ENCODE assay signal across 15 cellular contexts in genomic region chr17:57990037-57990436, GRCh38. TPM values are rescaled to one million over a fixed set of nuclear protein-coding genes. Genes with fewer than 3 reads are reported as not detected.
DNase-seq lines count a peak whose midpoint lies in the region; ATAC-seq and TF ChIP-seq lines count a peak whose summit lies in the region.
"Had no signal": no experiment of that assay in that cellular context is flagged by ENCODE, and none has a peak within 500 bp of the region (broad histone marks: within the 10 kb centered on the region; RNA-seq: fewer than 3 reads in every experiment).

No MANE protein-coding gene starts in this region.

- H3K27me3 ChIP-seq in dorsolateral prefrontal cortex: no peaks in the 10 kb centered on the region
- H3K27me3 ChIP-seq in osteoblast (ENCODE audit: insufficient read depth, low read length): no peaks in the 10 kb centered on the region
- H3K27me3 ChIP-seq: Peyer's patch, vagina had no signal

- CTCF ChIA-PET in activated CD8-positive, alpha-beta memory T cell treated with anti-CD3 and anti-CD28 coated beads, Interleukin-2, amount 10 ng/mL, durations not matched to agents 7 days and 5 days (lab: Charles Lee): interaction anchor here (0.7 to 4.1 kb wide), 9 partner anchors 10 to 147 kb away, joined by 3 to 61 read pairs (median 4); partner anchors contain the start of genes CUEDC1, MRPS23 and SRSF1
- CTCF ChIA-PET in HEK293 (lab: Yijun Ruan, JAX): interaction anchor here (0.7 to 15.7 kb wide), 9 partner anchors 10 to 158 kb away, joined by 3 to 434 read pairs (median 4); partner anchors contain the start of gene MRPS23

- POLR2A ChIA-PET in HEK293 (lab: Yijun Ruan, JAX): interaction anchor here (0.6 to 4.6 kb wide), 9 partner anchors 11 to 142 kb away, joined by 3 to 39 read pairs (median 4); partner anchors contain the start of genes CUEDC1, DYNLL2, MRPS23 and SRSF1

- H3K9me3 ChIP-seq in HEK293 (ENCODE audit: control insufficient read depth, insufficient read depth, low read depth, low read length) (no peaks in the 10 kb centered on the region), osteoblast (ENCODE audit: low read depth, low read length) (no peaks in the 10 kb centered on the region)
- H3K9me3 ChIP-seq: Peyer's patch, vagina had no signal

- no peak overlapping the region for H3K27ac ChIP-seq in HEK293 (ENCODE audit: extremely low read depth, low read depth, low read length)
- peak overlapping the region in 35 of 59 donors; percentile 13 to 100 (median 98) for H3K27ac ChIP-seq in dorsolateral prefrontal cortex
- H3K27ac ChIP-seq in osteoblast (ENCODE audit: low read depth, low read length): peak overlapping the region; percentile 80
- H3K27ac ChIP-seq: vagina had no signal

- no peak overlapping the region for H2AFZ ChIP-seq in osteoblast (ENCODE audit: low read length)

- no peaks in the 10 kb centered on the region for H3K27me3 Mint-ChIP-seq in activated CD8-positive, alpha-beta memory T cell treated with anti-CD3 and anti-CD28 coated beads, Interleukin-2, amount 10 ng/mL, durations not matched to agents 7 days and 5 days

- peaks cover 21% of the 10 kb centered on the region for H3K79me2 ChIP-seq in osteoblast (ENCODE audit: insufficient read depth, low read length)

- peaks cover 8% of the 10 kb centered on the region for H4K20me1 ChIP-seq in osteoblast (ENCODE audit: insufficient read depth, low read length)

- H3K27ac Mint-ChIP-seq in activated CD8-positive, alpha-beta memory T cell treated with anti-CD3 and anti-CD28 coated beads, Interleukin-2, amount 10 ng/mL, durations not matched to agents 7 days and 5 days: peak overlapping the region; percentile 55

- intact Hi-C loops in dorsolateral prefrontal cortex (cut with DNase I): loop anchor here (10.0 kb wide), 2 partner anchors 95 to 875 kb away; no protein-coding TSS in a partner anchor

- DNase-seq in activated CD8-positive, alpha-beta memory T cell treated with anti-CD3 and anti-CD28 coated beads, Interleukin-2, amount 10 ng/mL, durations not matched to agents 7 days and 5 days: no peak
- DNase-seq in activated CD8-positive, alpha-beta memory T cell treated with anti-CD3 and anti-CD28 coated beads, Interleukin-2, amount 50 U/mL, for 4 hours: no peak
- DNase-seq in dorsolateral prefrontal cortex (no peak), osteoblast (ENCODE audit: insufficient read length, low spot score, missing footprints) (no peak), OCI-M2 (lab: John Stamatoyannopoulos, UW; ENCODE audit: unreplicated experiment) (no peak), NCI-H1105 treated with DMSO at 0.1 percent for 48 hours (lab: John Stamatoyannopoulos, UW) (no peak)
- DNase-seq: foreskin melanocyte; NCI-H1436; NCI-H510A treated with DMSO at 0.1 percent for 48 hours; Peyer's patch; stimulated activated CD4-positive, alpha-beta T cell treated with anti-CD3 and anti-CD28 coated beads, Interleukin-15, amount 100 ng/mL, for 24 hours; T1000 had no signal

- no peak for ATAC-seq in activated CD8-positive, alpha-beta memory T cell treated with anti-CD3 and anti-CD28 coated beads, Interleukin-2, amount 10 ng/mL, durations not matched to agents 7 days and 5 days
- ATAC-seq in HG03432 (IDR thresholded peaks at IDR 0.05; ENCODE audit: unreplicated experiment): no peak

- TF ChIP-seq CTCF in HEK293 (tag by site-specific recombination; IDR thresholded peaks at IDR 0.05) (no peak), dorsolateral prefrontal cortex (IDR thresholded peaks at IDR 0.05 in 54 of 56, conservative IDR thresholded peaks at IDR 0.05 in 2 of 56; ENCODE audit: low read depth in 1 of 56, partially characterized antibody in 56 of 56) (no peak), osteoblast (IDR thresholded peaks at IDR 0.05; ENCODE audit: extremely low read depth, low read depth, low read length) (no peak)

- H3K9me3 Mint-ChIP-seq in activated CD8-positive, alpha-beta memory T cell treated with anti-CD3 and anti-CD28 coated beads, Interleukin-2, amount 10 ng/mL, durations not matched to agents 7 days and 5 days (ENCODE audit: low read depth): no peaks in the 10 kb centered on the region

- no peak overlapping the region for H3K4me3 Mint-ChIP-seq in activated CD8-positive, alpha-beta memory T cell treated with anti-CD3 and anti-CD28 coated beads, Interleukin-2, amount 10 ng/mL, durations not matched to agents 7 days and 5 days

- H3K4me3 ChIP-seq in HEK293 (ENCODE audit: low read depth, low read length) (no peak overlapping the region), dorsolateral prefrontal cortex (no peak overlapping the region), osteoblast (ENCODE audit: insufficient read depth, low read length) (no peak overlapping the region)
- H3K4me3 ChIP-seq: Peyer's patch, vagina had no signal

- H3K36me3 ChIP-seq in HEK293 (ENCODE audit: control insufficient read depth in 2 of 2, insufficient read depth in 1 of 2, low read length in 2 of 2): peaks cover 0 to 16% of the 10 kb centered on the region in 2 experiments; a peak in 1 of 3 replicates
- peaks cover 15% of the 10 kb centered on the region for H3K36me3 ChIP-seq in osteoblast (ENCODE audit: insufficient read depth, low read length)
- H3K36me3 ChIP-seq: Peyer's patch, vagina had no signal

- peaks cover 5% of the 10 kb centered on the region for H3K36me3 Mint-ChIP-seq in activated CD8-positive, alpha-beta memory T cell treated with anti-CD3 and anti-CD28 coated beads, Interleukin-2, amount 10 ng/mL, durations not matched to agents 7 days and 5 days

- H3K4me1 Mint-ChIP-seq in activated CD8-positive, alpha-beta memory T cell treated with anti-CD3 and anti-CD28 coated beads, Interleukin-2, amount 10 ng/mL, durations not matched to agents 7 days and 5 days: peaks cover 61% of the 10 kb centered on the region

- H3K4me1 ChIP-seq in HEK293 (ENCODE audit: control insufficient read depth, insufficient read depth, low read length): peaks cover 25% of the 10 kb centered on the region
- H3K4me1 ChIP-seq in osteoblast (ENCODE audit: insufficient read depth, low read length): peaks cover 30% of the 10 kb centered on the region

- no peak overlapping the region for H3K4me2 ChIP-seq in osteoblast (ENCODE audit: insufficient read depth, low read length)

TF ChIP-seq in HEK293, 187 proteins besides CTCF, POLR2A, EP300 and RAD21:
- TF ChIP-seq PRDM1 (tag by site-specific recombination; IDR thresholded peaks at IDR 0.05) (peak; percentile 51), ZNF830 (tag by site-specific recombination; IDR thresholded peaks at IDR 0.05; ENCODE audit: low read depth) (no peak), IKZF3 (tag by site-specific recombination; IDR thresholded peaks at IDR 0.05) (peak; percentile 30; the same call in 1 of the 2 replicates), OVOL3 (tag by site-specific recombination; IDR thresholded peaks at IDR 0.05) (no peak)
- TF ChIP-seq, protein P1, sequence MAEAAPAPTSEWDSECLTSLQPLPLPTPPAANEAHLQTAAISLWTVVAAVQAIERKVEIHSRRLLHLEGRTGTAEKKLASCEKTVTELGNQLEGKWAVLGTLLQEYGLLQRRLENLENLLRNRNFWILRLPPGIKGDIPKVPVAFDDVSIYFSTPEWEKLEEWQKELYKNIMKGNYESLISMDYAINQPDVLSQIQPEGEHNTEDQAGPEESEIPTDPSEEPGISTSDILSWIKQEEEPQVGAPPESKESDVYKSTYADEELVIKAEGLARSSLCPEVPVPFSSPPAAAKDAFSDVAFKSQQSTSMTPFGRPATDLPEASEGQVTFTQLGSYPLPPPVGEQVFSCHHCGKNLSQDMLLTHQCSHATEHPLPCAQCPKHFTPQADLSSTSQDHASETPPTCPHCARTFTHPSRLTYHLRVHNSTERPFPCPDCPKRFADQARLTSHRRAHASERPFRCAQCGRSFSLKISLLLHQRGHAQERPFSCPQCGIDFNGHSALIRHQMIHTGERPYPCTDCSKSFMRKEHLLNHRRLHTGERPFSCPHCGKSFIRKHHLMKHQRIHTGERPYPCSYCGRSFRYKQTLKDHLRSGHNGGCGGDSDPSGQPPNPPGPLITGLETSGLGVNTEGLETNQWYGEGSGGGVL (tag by site-specific recombination; IDR thresholded peaks at IDR 0.05): no peak
- TF ChIP-seq, protein P2, sequence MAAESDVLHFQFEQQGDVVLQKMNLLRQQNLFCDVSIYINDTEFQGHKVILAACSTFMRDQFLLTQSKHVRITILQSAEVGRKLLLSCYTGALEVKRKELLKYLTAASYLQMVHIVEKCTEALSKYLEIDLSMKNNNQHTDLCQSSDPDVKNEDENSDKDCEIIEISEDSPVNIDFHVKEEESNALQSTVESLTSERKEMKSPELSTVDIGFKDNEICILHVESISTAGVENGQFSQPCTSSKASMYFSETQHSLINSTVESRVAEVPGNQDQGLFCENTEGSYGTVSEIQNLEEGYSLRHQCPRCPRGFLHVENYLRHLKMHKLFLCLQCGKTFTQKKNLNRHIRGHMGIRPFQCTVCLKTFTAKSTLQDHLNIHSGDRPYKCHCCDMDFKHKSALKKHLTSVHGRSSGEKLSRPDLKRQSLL (tag by site-specific recombination; IDR thresholded peaks at IDR 0.05): no peak
TF ChIP-seq in HEK293: peak in this region for 2.

RNA-seq across cellular contexts. Expression of gene VEZF1, which starts 2.0 kb away (rescaled TPM):
- 10 to 100 TPM; 33.2 to 37.6 TPM for total RNA-seq in activated CD8-positive, alpha-beta memory T cell treated with anti-CD3 and anti-CD28 coated beads, Interleukin-2, amount 10 ng/mL, durations not matched to agents 7 days and 5 days
- 100 to 1,000 TPM in 1 of 120 experiments, 10 to 100 TPM in 119; 29.6 to 117 (median 50.6) TPM for total RNA-seq in dorsolateral prefrontal cortex
- total RNA-seq in osteoblast: 51.9 and 58.6 TPM in 2 replicates

RNA-seq across cellular contexts. Expression of gene SRSF1, which starts 17.0 kb away (rescaled TPM):
- total RNA-seq in activated CD8-positive, alpha-beta memory T cell treated with anti-CD3 and anti-CD28 coated beads, Interleukin-2, amount 10 ng/mL, durations not matched to agents 7 days and 5 days: 100 to 1,000 TPM; 365 to 418 TPM
- total RNA-seq in dorsolateral prefrontal cortex (100 to 1,000 TPM; 111 to 191 (median 137) TPM), osteoblast (214 and 247 TPM in 2 replicates)

RNA-seq across cellular contexts. Expression of gene CUEDC1, which starts 34.8 kb away (rescaled TPM):
- not detected for total RNA-seq in activated CD8-positive, alpha-beta memory T cell treated with anti-CD3 and anti-CD28 coated beads, Interleukin-2, amount 10 ng/mL, durations not matched to agents 7 days and 5 days
- total RNA-seq in dorsolateral prefrontal cortex: 100 to 1,000 TPM in 1 of 120 experiments, 10 to 100 TPM in 119; 17.3 to 105 (median 33.6) TPM
- total RNA-seq in osteoblast: 21.0 and 22.4 TPM in 2 replicates

Comparison
In these comparisons a context has a peak if more than half of its experiments do, and no peak if none do; other contexts are left out.
1. RNA of gene CUEDC1, which starts 34.8 kb away (total RNA-seq): 17.3 to 105 TPM in dorsolateral prefrontal cortex and 21.0 to 22.4 TPM in osteoblast; not detected in activated CD8-positive, alpha-beta memory T cell treated with anti-CD3 and anti-CD28 coated beads, Interleukin-2, amount 10 ng/mL, durations not matched to agents 7 days and 5 days; every median in the first group is over 10 times any median in the second.